Comparison of ENCODE assay signal across 24 cellular contexts in genomic region chr13:51045450-51045849, GRCh38.
"Had no signal": no experiment of that assay in that cellular context is flagged by ENCODE, and none has a peak within 500 bp of the region (broad histone marks: within the 10 kb centered on the region; RNA-seq: fewer than 3 reads in every experiment).

No MANE protein-coding gene starts in this region.

- DNase-seq: activated CD4-positive, alpha-beta T cell treated with anti-CD3 and anti-CD28 coated beads for 36 hours; activated CD8-positive, alpha-beta memory T cell treated with anti-CD3 and anti-CD28 coated beads, Interleukin-2, amount 50 U/mL, for 48 hours; activated CD8-positive, alpha-beta T cell treated with anti-CD3 and anti-CD28 coated beads for 36 hours; activated naive CD4-positive, alpha-beta T cell treated with anti-CD3 and anti-CD28 coated beads, Interleukin-2, amount 50 U/mL, for 16 hours; activated naive CD8-positive, alpha-beta T cell treated with anti-CD3 and anti-CD28 coated beads, Interleukin-2, amount 10 ng/mL, durations not matched to agents 7 days and 5 days; activated T-cell treated with anti-CD3 and anti-CD28 coated beads, Interleukin-2, amount 50 U/mL, for 1 hour; adrenal gland; anterior cingulate cortex; cerebellar nuclear complex; colonic mucosa; MM.1S; NCI-H1105 treated with DMSO at 0.1 percent for 48 hours; NCI-H1436 treated with DMSO at 0.1 percent for 48 hours; NCI-H2107; NK-92 treated with Interleukin-12 subunit alpha and Interleukin-12 subunit beta, amount 100 ng/mL, for 24 hours; OCI-M1; RPMI8226; T-cell; T-helper 2 cell; T1000; WERI-Rb-1 had no signal

- H3K4me1 Mint-ChIP-seq: activated CD4-positive, alpha-beta T cell treated with anti-CD3 and anti-CD28 coated beads for 36 hours; activated naive CD8-positive, alpha-beta T cell treated with anti-CD3 and anti-CD28 coated beads, Interleukin-2, amount 10 ng/mL, durations not matched to agents 7 days and 5 days; T-cell had no signal

- ATAC-seq: activated CD4-positive, alpha-beta T cell treated with anti-CD3 and anti-CD28 coated beads for 36 hours; activated CD8-positive, alpha-beta T cell treated with anti-CD3 and anti-CD28 coated beads for 36 hours; Panc1; Right ventricle myocardium inferior; T-cell had no signal

- H3K9me3 ChIP-seq: adrenal gland, colonic mucosa had no signal

- H3K4me3 Mint-ChIP-seq: activated CD4-positive, alpha-beta T cell treated with anti-CD3 and anti-CD28 coated beads for 36 hours; activated CD8-positive, alpha-beta T cell treated with anti-CD3 and anti-CD28 coated beads for 36 hours; activated naive CD8-positive, alpha-beta T cell treated with anti-CD3 and anti-CD28 coated beads, Interleukin-2, amount 10 ng/mL, durations not matched to agents 7 days and 5 days; T-cell had no signal

- H3K27ac ChIP-seq: adrenal gland, colonic mucosa, SK-N-MC, WERI-Rb-1 had no signal

- H3K27me3 ChIP-seq: adrenal gland, colonic mucosa had no signal

- H3K27me3 Mint-ChIP-seq: activated CD4-positive, alpha-beta T cell treated with anti-CD3 and anti-CD28 coated beads for 36 hours; activated CD8-positive, alpha-beta T cell treated with anti-CD3 and anti-CD28 coated beads for 36 hours; activated naive CD8-positive, alpha-beta T cell treated with anti-CD3 and anti-CD28 coated beads, Interleukin-2, amount 10 ng/mL, durations not matched to agents 7 days and 5 days had no signal

- H3K27ac Mint-ChIP-seq: activated CD4-positive, alpha-beta T cell treated with anti-CD3 and anti-CD28 coated beads for 36 hours; activated CD8-positive, alpha-beta T cell treated with anti-CD3 and anti-CD28 coated beads for 36 hours; activated naive CD8-positive, alpha-beta T cell treated with anti-CD3 and anti-CD28 coated beads, Interleukin-2, amount 10 ng/mL, durations not matched to agents 7 days and 5 days; T-cell had no signal

- H3K9me3 Mint-ChIP-seq: activated CD8-positive, alpha-beta T cell treated with anti-CD3 and anti-CD28 coated beads for 36 hours; activated naive CD8-positive, alpha-beta T cell treated with anti-CD3 and anti-CD28 coated beads, Interleukin-2, amount 10 ng/mL, durations not matched to agents 7 days and 5 days; T-cell had no signal

- H3K4me3 ChIP-seq: adrenal gland, colonic mucosa, SK-N-MC had no signal

- H3K36me3 ChIP-seq: adrenal gland, colonic mucosa, WERI-Rb-1 had no signal

- H3K36me3 Mint-ChIP-seq: activated naive CD8-positive, alpha-beta T cell treated with anti-CD3 and anti-CD28 coated beads, Interleukin-2, amount 10 ng/mL, durations not matched to agents 7 days and 5 days; T-cell had no signal

- H3K4me1 ChIP-seq: adrenal gland, colonic mucosa had no signal
